8 cellular contexts compared by ENCODE assay signal in genomic region chr1:65075123-65075976, GRCh38.
DNase-seq lines count a peak whose midpoint lies in the region; ATAC-seq and TF ChIP-seq lines count a peak whose summit lies in the region.

No MANE protein-coding gene starts in this region.

- no peaks in the 10 kb centered on the region for H3K9me3 ChIP-seq in WERI-Rb-1 (ENCODE audit: severe bottlenecking)

- H3K4me3 ChIP-seq in WERI-Rb-1 (ENCODE audit: low read depth, low read length) (no peak overlapping the region), cardiac fibroblast (replicated peaks in 1 of 2; ENCODE audit: low read depth in 2 of 2, low read length in 2 of 2) (no peak overlapping the region)

- ATAC-seq in HG02938 (IDR thresholded peaks at IDR 0.05; ENCODE audit: unreplicated experiment) (peak; percentile 88), left colon (peak; percentile 84)

- TF ChIP-seq CTCF in WERI-Rb-1 (IDR thresholded peaks at IDR 0.05; ENCODE audit: low read depth, low read length) (peak; percentile 82), cardiac fibroblast (IDR thresholded peaks at IDR 0.05; ENCODE audit: low read depth, low read length) (peak; percentile 78)

- DNase-seq in NCI-H1417 (lab: John Stamatoyannopoulos, UW) (peak; percentile 20 to 73 (median 48)), NCI-H1417 treated with DMSO at 0.1 percent for 48 hours (lab: John Stamatoyannopoulos, UW) (no peak), NCI-H2107 treated with DMSO at 0.1 percent for 48 hours (lab: John Stamatoyannopoulos, UW; ENCODE audit: unreplicated experiment) (peak; percentile 88), WERI-Rb-1 (peak; percentile 61), cardiac fibroblast (ENCODE audit: low read depth in 2 of 2) (peak; percentile 78 to 85), left colon (peak; percentile 51 to 54)
- peak; percentile 44 for DNase-seq in stimulated activated CD8-positive, alpha-beta memory T cell treated with anti-CD3 and anti-CD28 coated beads, Interleukin-15, amount 100 ng/mL, for 1 hour (ENCODE audit: low read depth)

- no peak overlapping the region for H3K27ac ChIP-seq in WERI-Rb-1

- intact Hi-C loops in left colon (cut with DNase I, micrococcal nuclease), result loop anchor here in 1 of 2 donors (10.0 kb wide), 1 partner anchor 129 kb away; no protein-coding TSS in a partner anchor

- no peaks in the 10 kb centered on the region for H3K36me3 ChIP-seq in WERI-Rb-1

- H3K27me3 ChIP-seq in WERI-Rb-1 (ENCODE audit: insufficient read depth, low read depth, severe bottlenecking), result no peaks in the 10 kb centered on the region
